ENCODE assay signal across 9 cellular contexts in the genomic region with DNA sequence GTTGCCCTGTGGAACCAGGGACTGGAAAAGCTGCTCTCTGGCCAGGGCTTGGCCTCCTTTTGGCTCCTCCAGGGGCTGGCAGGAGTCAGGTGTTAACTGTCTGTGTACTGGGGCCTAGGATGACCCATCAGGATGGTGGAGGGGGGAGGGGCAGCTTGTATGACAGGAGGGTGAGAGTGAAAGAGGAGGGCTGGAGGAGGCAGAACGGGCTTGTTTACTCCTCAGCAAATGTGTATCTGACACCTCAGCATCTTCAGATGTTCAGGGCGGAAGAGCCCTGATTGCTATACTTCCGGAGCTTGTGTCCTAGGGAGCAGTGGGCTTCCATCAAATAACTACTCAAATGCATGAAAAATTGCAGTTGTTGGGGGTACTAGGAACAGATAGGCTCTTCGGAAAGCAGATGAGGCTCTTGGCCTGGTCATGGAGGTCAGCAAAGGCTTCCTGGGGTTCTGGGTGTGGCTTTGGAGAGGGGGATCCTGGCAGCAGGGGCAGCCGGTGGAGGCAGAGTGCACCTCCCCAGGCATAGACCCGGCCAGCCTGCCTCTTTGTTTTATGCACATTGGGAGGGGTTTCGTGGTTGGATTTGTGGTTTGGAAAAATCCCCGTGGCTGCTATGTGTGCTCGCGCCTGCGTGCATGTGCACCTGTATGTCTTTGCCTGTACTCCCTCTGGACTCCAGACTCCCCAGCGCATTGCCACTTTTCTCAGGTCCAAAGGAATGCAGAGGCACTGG. TPM values are rescaled to one million over a fixed set of nuclear protein-coding genes. Genes with fewer than 3 reads are reported as not detected.
DNase-seq lines count a peak whose midpoint lies in the region; ATAC-seq and TF ChIP-seq lines count a peak whose summit lies in the region.
"Had no signal": no experiment of that assay in that cellular context is flagged by ENCODE, and none has a peak within 500 bp of the region (broad histone marks: within the 10 kb centered on the region; RNA-seq: fewer than 3 reads in every experiment).

No MANE protein-coding gene starts in this region.

- H3K27me3 ChIP-seq in muscle layer of duodenum (ENCODE audit: low read depth, low read length) (no peaks in the 10 kb centered on the region), upper lobe of right lung (no peaks in the 10 kb centered on the region)

- ATAC-seq in GM21360 (IDR thresholded peaks at IDR 0.05; ENCODE audit: unreplicated experiment) (peak; percentile 38), upper lobe of right lung (peak; percentile 2), GM19467 (IDR thresholded peaks at IDR 0.05; ENCODE audit: unreplicated experiment) (no peak)

- no peak overlapping the region for H3K4me3 ChIP-seq in muscle layer of duodenum (ENCODE audit: low read depth in 1 of 2, low read length in 2 of 2)
- H3K4me3 ChIP-seq in upper lobe of right lung = no peak overlapping the region
- H3K4me3 ChIP-seq: SK-N-MC had no signal

- no peak for TF ChIP-seq CTCF in upper lobe of right lung (IDR thresholded peaks at IDR 0.05)

- H3K27ac ChIP-seq in muscle layer of duodenum (ENCODE audit: low read length) = peak overlapping the region; percentile 16
- peak overlapping the region; percentile 74 for H3K27ac ChIP-seq in upper lobe of right lung
- H3K27ac ChIP-seq: SK-N-MC had no signal

- DNase-seq in LHCN-M2 (ENCODE audit: low read depth) (peak; percentile 35), upper lobe of right lung (no peak), foreskin melanocyte (no peak), NCI-H2227 (lab: John Stamatoyannopoulos, UW; ENCODE audit: unreplicated experiment) (no peak)
- DNase-seq in activated T-helper 9 cell treated with anti-CD3 and anti-CD28 coated beads, Interleukin-2, amount 50 U/mL, for 16 hours (ENCODE audit: low read depth) = peak; percentile 51

- no peaks in the 10 kb centered on the region for H3K9me3 ChIP-seq in muscle layer of duodenum (ENCODE audit: control insufficient read depth in 1 of 2, low read length in 2 of 2)
- no peaks in the 10 kb centered on the region for H3K9me3 ChIP-seq in upper lobe of right lung

- H3K4me1 ChIP-seq in muscle layer of duodenum (ENCODE audit: control insufficient read depth in 1 of 2, insufficient read depth in 2 of 2, low read length in 2 of 2) (peaks cover 16 to 42% of the 10 kb centered on the region in 2 donors), upper lobe of right lung (peaks cover 55% of the 10 kb centered on the region)

- intact Hi-C loops in upper lobe of right lung (cut with DNase I) = no loop called here

- no peaks in the 10 kb centered on the region for H3K36me3 ChIP-seq in muscle layer of duodenum (ENCODE audit: control insufficient read depth in 1 of 2, insufficient read depth in 2 of 2, low read length in 2 of 2)
- H3K36me3 ChIP-seq in upper lobe of right lung = no peaks in the 10 kb centered on the region

RNA-seq across cellular contexts. Expression of gene CD82, which starts 31.2 kb away (rescaled TPM):
- 304 and 372 TPM in 2 replicates for total RNA-seq in LHCN-M2 (2014; rRNA removed)
- 301 TPM for polyA plus RNA-seq in LHCN-M2 (2012)
- total RNA-seq in upper lobe of right lung = 144 TPM

Comparison
In these comparisons a context has a peak if more than half of its experiments do, and no peak if none do; other contexts are left out.
1. DNase-seq: peak in LHCN-M2 (single experiment) and activated T-helper 9 cell treated with anti-CD3 and anti-CD28 coated beads, Interleukin-2, amount 50 U/mL, for 16 hours (single experiment); none in upper lobe of right lung (single experiment), foreskin melanocyte (single experiment) and NCI-H2227 (single experiment).